ENCODE assay signal across 8 cellular contexts in the genomic region with DNA sequence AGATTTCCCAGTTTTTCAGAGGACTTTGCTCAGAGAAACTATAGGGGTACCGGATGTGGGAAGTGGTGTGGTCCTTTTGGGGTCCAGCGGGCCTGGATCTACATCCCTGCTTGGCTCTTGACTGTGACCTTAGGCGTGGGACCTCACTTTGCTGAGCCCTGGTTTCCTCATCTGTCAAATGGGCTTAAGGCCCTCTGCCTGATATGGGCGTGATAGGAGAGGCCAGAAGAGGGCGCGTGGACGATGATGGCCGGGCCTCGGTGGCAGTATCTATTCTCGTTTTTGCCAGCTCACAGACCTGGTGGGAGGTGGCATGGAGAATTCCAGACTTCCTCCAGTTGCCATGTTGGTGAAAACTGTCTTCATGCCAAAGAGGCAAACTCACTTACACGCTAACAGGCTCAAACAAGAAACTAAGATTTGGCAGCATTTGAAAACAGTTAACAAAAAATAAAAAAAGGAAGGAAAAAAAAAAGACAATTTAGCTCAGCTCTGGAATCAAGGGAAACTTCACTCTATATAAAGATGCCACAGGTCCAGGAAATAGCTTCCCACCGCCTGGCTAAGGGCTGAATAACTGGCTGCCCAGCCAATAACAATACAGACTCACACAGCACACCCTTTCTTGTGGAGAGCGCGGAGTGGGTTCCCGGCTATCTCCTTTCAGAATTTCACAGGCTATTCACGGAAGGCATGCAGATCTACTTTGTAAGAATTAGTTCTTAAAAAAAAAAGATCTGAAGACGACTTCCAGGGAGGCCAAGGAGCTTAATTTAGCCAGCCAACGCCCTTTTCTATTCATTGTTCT. TPM values are rescaled to one million over a fixed set of nuclear protein-coding genes. Genes with fewer than 3 reads are reported as not detected.
DNase-seq lines count a peak whose midpoint lies in the region; ATAC-seq, FAIRE-seq and TF ChIP-seq lines count a peak whose summit lies in the region.

No MANE protein-coding gene starts in this region.

- POLR2A ChIA-PET in AG04450 (lab: Yijun Ruan, JAX) = no interaction called here

- H3K4me3 ChIP-seq in AG04450 (ENCODE audit: low read depth, low read length) = peak overlapping the region; percentile 97
- H3K4me3 ChIP-seq in HUES64 (ENCODE audit: low read length) = peak overlapping the region; percentile 68
- H3K4me3 ChIP-seq in thyroid gland (replicated peaks in 1 of 3) = peak overlapping the region in 1 of 3 donors; percentile 76

- no peaks in the 10 kb centered on the region for H3K9me3 Mint-ChIP-seq in stimulated activated naive B cell treated with anti-CD40 and anti-IgM and Interleukin-4, amounts not matched to agents 10 μg/mL and 1 μg/mL and 100 μg/mL, for 72 hours

- H3K36me3 ChIP-seq in HUES64 (ENCODE audit: insufficient read depth, low read length) (peaks cover 12% of the 10 kb centered on the region; the same call in 1 of the 2 replicates), thyroid gland (no peaks in the 10 kb centered on the region)

- H3K36me3 Mint-ChIP-seq in stimulated activated naive B cell treated with anti-CD40 and anti-IgM and Interleukin-4, amounts not matched to agents 10 μg/mL and 1 μg/mL and 100 μg/mL, for 72 hours = no peaks in the 10 kb centered on the region

- no peak overlapping the region for H3K27ac Mint-ChIP-seq in stimulated activated naive B cell treated with anti-CD40 and anti-IgM and Interleukin-4, amounts not matched to agents 10 μg/mL and 1 μg/mL and 100 μg/mL, for 72 hours

- H3K27me3 Mint-ChIP-seq in stimulated activated naive B cell treated with anti-CD40 and anti-IgM and Interleukin-4, amounts not matched to agents 10 μg/mL and 1 μg/mL and 100 μg/mL, for 72 hours = peaks cover 55 to 63% of the 10 kb centered on the region in 2 donors

- intact Hi-C loops in thyroid gland (cut with DNase I) = no loop called here

- H3K27ac ChIP-seq in AG04450 (ENCODE audit: low read depth, low read length) = peak overlapping the region; percentile 82
- peak overlapping the region; percentile 11; the same call in 1 of the 2 replicates for H3K27ac ChIP-seq in HUES64 (ENCODE audit: low read depth, low read length)
- peak overlapping the region; percentile 69 to 83 (median 76) for H3K27ac ChIP-seq in thyroid gland

- CTCF ChIA-PET in AG04450 (lab: Charles Lee) = interaction anchor here (0.6 to 5.0 kb wide), 19 partner anchors 9 to 387 kb away, joined by 3 to 83 read pairs (median 4); a partner anchor contains a TSS

- no peak for DNase-seq in AG04450 (ENCODE audit: low read depth, low spot score)
- peak; percentile 68 for DNase-seq in cerebellar cortex (ENCODE audit: low spot score)
- DNase-seq in left kidney (ENCODE audit: low read depth, low spot score) = peak; percentile 26
- DNase-seq in thyroid gland = peak in 1 of 2 donors; percentile 32
- no peak for DNase-seq in GOT3 (lab: John Stamatoyannopoulos, UW)
- DNase-seq in GM12892 (ENCODE audit: insufficient read length) = no peak
- DNase-seq in stimulated activated naive B cell treated with anti-CD40 and anti-IgM and Interleukin-4, amounts not matched to agents 10 μg/mL and 1 μg/mL and 100 μg/mL, for 72 hours = no peak

- ATAC-seq in stimulated activated naive B cell treated with anti-CD40 and anti-IgM and Interleukin-4, amounts not matched to agents 10 μg/mL and 1 μg/mL and 100 μg/mL, for 72 hours (replicated peaks) = no peak

- H3K4me3 Mint-ChIP-seq in stimulated activated naive B cell treated with anti-CD40 and anti-IgM and Interleukin-4, amounts not matched to agents 10 μg/mL and 1 μg/mL and 100 μg/mL, for 72 hours = peak overlapping the region in 1 of 2 donors; percentile 6

- peaks cover 12 to 15% of the 10 kb centered on the region in 2 donors for H3K4me1 Mint-ChIP-seq in stimulated activated naive B cell treated with anti-CD40 and anti-IgM and Interleukin-4, amounts not matched to agents 10 μg/mL and 1 μg/mL and 100 μg/mL, for 72 hours

- peak overlapping the region; percentile 89 for H3K9ac ChIP-seq in HUES64 (ENCODE audit: low read depth, low read length)

- FAIRE-seq in GM12892 (lab: Jason Lieb, UNC) = no peak

- WGBS in HUES64 = 42% methylated on average over 17 of the region's 18 CpGs
- 60 to 62% methylated on average over 18 of the region's 18 CpGs for WGBS in thyroid gland, 2 donors

- TF ChIP-seq POLR2A in thyroid gland (IDR thresholded peaks at IDR 0.05) = no peak
- TF ChIP-seq POLR2A in GM12892 (IDR thresholded peaks at IDR 0.05; ENCODE audit: low read depth, low read length) = no peak

- no peaks in the 10 kb centered on the region for H3K9me3 ChIP-seq in AG04450 (ENCODE audit: control insufficient read depth, insufficient read depth, low read length)
- H3K9me3 ChIP-seq in HUES64 (ENCODE audit: insufficient read depth, low read depth, low read length) = no peaks in the 10 kb centered on the region
- H3K9me3 ChIP-seq in thyroid gland = no peaks in the 10 kb centered on the region

- 0 out of 2 replicates have a peak, but pooled peaks have one; percentile 3 for TF ChIP-seq CTCF in AG04450 (IDR thresholded peaks at IDR 0.05; ENCODE audit: low read depth, low read length)
- TF ChIP-seq CTCF in thyroid gland (IDR thresholded peaks at IDR 0.05) = no peak

- H3K27me3 ChIP-seq in AG04450 (ENCODE audit: control insufficient read depth, insufficient read depth, low read length) (no peaks in the 10 kb centered on the region), HUES64 (ENCODE audit: insufficient read depth, low read length) (no peaks in the 10 kb centered on the region), thyroid gland (no peaks in the 10 kb centered on the region)

- H3K4me1 ChIP-seq in HUES64 (ENCODE audit: insufficient read depth, low read length) (peaks cover 29% of the 10 kb centered on the region), thyroid gland (peaks cover 21 to 48% of the 10 kb centered on the region in 2 donors)

RNA-seq across cellular contexts. Expression of a gene that starts 1.7 kb away (rescaled TPM):
- polyA plus RNA-seq in AG04450 (2011; rRNA removed) = 39.1 and 39.8 TPM in 2 replicates
- polyA minus RNA-seq in AG04450 (2011; rRNA and poly(A)+ RNA removed) = 56.8 and 58.2 TPM in 2 replicates
- 35.5 TPM for polyA plus RNA-seq in HUES64 (2013, experiment 1 of 2)
- polyA plus RNA-seq in HUES64 (2013, experiment 2 of 2) = 44.1 TPM
- total RNA-seq in thyroid gland = 10 to 100 TPM; 13.7 to 27.1 (median 21.1) TPM
- 0.95 TPM for polyA plus RNA-seq in GM12892 (2012; ENCODE audit: missing spikeins)

Comparison
In these comparisons a context has a peak if more than half of its experiments do, and no peak if none do; other contexts are left out.
1. DNase-seq: peak in cerebellar cortex (single experiment) and left kidney (single experiment); none in AG04450 (single experiment), GOT3 (single experiment), GM12892 (single experiment) and stimulated activated naive B cell treated with anti-CD40 and anti-IgM and Interleukin-4, amounts not matched to agents 10 μg/mL and 1 μg/mL and 100 μg/mL, for 72 hours (single experiment).
2. H3K27ac ChIP-seq: peak in every context shown above with its lines; median percentile 82 in AG04450; 76 in thyroid gland; 11 in HUES64.